In genomic region chr12:132475304-132476037, GRCh38 we compare ENCODE assay signal across 13 cellular contexts. TPM values are rescaled to one million over a fixed set of nuclear protein-coding genes. Genes with fewer than 3 reads are reported as not detected.
DNase-seq lines count a peak whose midpoint lies in the region; ATAC-seq and TF ChIP-seq lines count a peak whose summit lies in the region.
"Had no signal": no experiment of that assay in that cellular context is flagged by ENCODE, and none has a peak within 500 bp of the region (broad histone marks: within the 10 kb centered on the region; RNA-seq: fewer than 3 reads in every experiment).

No MANE protein-coding gene starts in this region.

- in situ Hi-C loops in GM13977 (cut with MboI; ENCODE audit: low pct_unique_long_range_greater_than_20kb, low sequenced_read_pairs, unreplicated experiment): no loop called here

- no peak for TF ChIP-seq CTCF in activated CD8-positive, alpha-beta T cell treated with anti-CD3 and anti-CD28 coated beads for 36 hours (IDR thresholded peaks at IDR 0.05)
- TF ChIP-seq CTCF in mucosa of descending colon (IDR thresholded peaks at IDR 0.05) (no peak), GM13977 (IDR thresholded peaks at IDR 0.05; ENCODE audit: extremely low read depth, insufficient read depth, missing control alignments) (no peak)

- H3K4me1 Mint-ChIP-seq in activated CD8-positive, alpha-beta T cell treated with anti-CD3 and anti-CD28 coated beads for 36 hours (ENCODE audit: low read depth): peaks cover 38% of the 10 kb centered on the region
- H3K4me1 Mint-ChIP-seq: brain had no signal

- intact Hi-C loops in activated CD8-positive, alpha-beta T cell treated with anti-CD3 and anti-CD28 coated beads for 36 hours (cut with micrococcal nuclease): no loop called here
- intact Hi-C loops in mucosa of descending colon (cut with DNase I, micrococcal nuclease): no loop called here

- H3K4me1 ChIP-seq in mucosa of descending colon (ENCODE audit: low read depth): peaks cover 3% of the 10 kb centered on the region
- H3K4me1 ChIP-seq: right atrium auricular region had no signal

- peak; percentile 31 for ATAC-seq in activated CD8-positive, alpha-beta T cell treated with anti-CD3 and anti-CD28 coated beads for 36 hours
- ATAC-seq in mucosa of descending colon: peak; percentile 31
- no peak for ATAC-seq in left lobe of liver

- H3K4me3 ChIP-seq in MG63: peak overlapping the region; percentile 20; the same call in 1 of the 2 replicates
- no peak overlapping the region for H3K4me3 ChIP-seq in mucosa of descending colon
- H3K4me3 ChIP-seq: lung, right atrium auricular region had no signal

- H3K4me3 Mint-ChIP-seq in activated CD8-positive, alpha-beta T cell treated with anti-CD3 and anti-CD28 coated beads for 36 hours: peak overlapping the region; percentile 52

- no peaks in the 10 kb centered on the region for H3K27me3 ChIP-seq in MG63
- H3K27me3 ChIP-seq: right atrium auricular region had no signal

- POLR2A ChIA-PET in activated CD8-positive, alpha-beta T cell treated with anti-CD3 and anti-CD28 coated beads for 36 hours (lab: Charles Lee): interaction anchor here (0.9 kb wide), 1 partner anchor 9 kb away, joined by 3 read pairs; no protein-coding TSS in a partner anchor

- peaks cover 1% of the 10 kb centered on the region for H3K27me3 Mint-ChIP-seq in activated CD8-positive, alpha-beta T cell treated with anti-CD3 and anti-CD28 coated beads for 36 hours

- peaks cover 1% of the 10 kb centered on the region for H3K9me3 Mint-ChIP-seq in activated CD8-positive, alpha-beta T cell treated with anti-CD3 and anti-CD28 coated beads for 36 hours

- no peaks in the 10 kb centered on the region for H3K9me3 ChIP-seq in MG63
- H3K9me3 ChIP-seq in mucosa of descending colon: no peaks in the 10 kb centered on the region
- H3K9me3 ChIP-seq: right atrium auricular region had no signal

- peak overlapping the region; percentile 57 for H3K27ac Mint-ChIP-seq in activated CD8-positive, alpha-beta T cell treated with anti-CD3 and anti-CD28 coated beads for 36 hours
- H3K27ac Mint-ChIP-seq: brain had no signal

- H3K36me3 ChIP-seq in MG63 (peaks cover 7% of the 10 kb centered on the region), mucosa of descending colon (ENCODE audit: low read depth) (no peaks in the 10 kb centered on the region)
- H3K36me3 ChIP-seq: right atrium auricular region had no signal

- CTCF ChIA-PET in activated CD8-positive, alpha-beta T cell treated with anti-CD3 and anti-CD28 coated beads for 36 hours (lab: Charles Lee): interaction anchor here (0.6 kb wide), 1 partner anchor 139 kb away, joined by 3 read pairs; no protein-coding TSS in a partner anchor

- H3K36me3 Mint-ChIP-seq in activated CD8-positive, alpha-beta T cell treated with anti-CD3 and anti-CD28 coated beads for 36 hours (ENCODE audit: low read depth): no peaks in the 10 kb centered on the region

- DNase-seq in NCI-H146 (lab: John Stamatoyannopoulos, UW) (peak; percentile 22), NCI-H146 treated with DMSO at 0.1 percent for 48 hours (lab: John Stamatoyannopoulos, UW; ENCODE audit: unreplicated experiment) (no peak), MG63 (no peak), mucosa of descending colon (peak in 2 of 3 donors; percentile 16 to 78), GM13977 (ENCODE audit: low spot score) (no peak), left lobe of liver (ENCODE audit: low spot score) (no peak), mesenteric fat pad (ENCODE audit: low spot score) (no peak)
- peak; percentile 52 for DNase-seq in activated CD8-positive, alpha-beta T cell treated with anti-CD3 and anti-CD28 coated beads for 36 hours
- DNase-seq: foreskin fibroblast, NCI-H2029 had no signal

RNA-seq across cellular contexts. Expression of gene FBRSL1, which starts 14.5 kb away (rescaled TPM):
- 10.7 and 12.7 TPM in 2 replicates for total RNA-seq in MG63 (2014; rRNA removed; shearing (Covaris generic); ENCODE audit: low replicate concordance)
- 10 to 100 TPM; 41.4 to 48.1 TPM for total RNA-seq in activated CD8-positive, alpha-beta T cell treated with anti-CD3 and anti-CD28 coated beads for 36 hours
- total RNA-seq in mucosa of descending colon: 10 to 100 TPM; 54.7 to 68.5 (median 55.6) TPM
- 44.9 TPM for total RNA-seq in left lobe of liver
- 30.5 TPM for total RNA-seq in mesenteric fat pad

Comparison
In these comparisons a context has a peak if more than half of its experiments do, and no peak if none do; other contexts are left out.
1. DNase-seq: peak in NCI-H146 (single experiment), activated CD8-positive, alpha-beta T cell treated with anti-CD3 and anti-CD28 coated beads for 36 hours (single experiment) and mucosa of descending colon (2 of 3); none in NCI-H146 treated with DMSO at 0.1 percent for 48 hours (single experiment), MG63 (single experiment), GM13977 (single experiment), left lobe of liver (single experiment) and mesenteric fat pad (single experiment).